In the genomic region with DNA sequence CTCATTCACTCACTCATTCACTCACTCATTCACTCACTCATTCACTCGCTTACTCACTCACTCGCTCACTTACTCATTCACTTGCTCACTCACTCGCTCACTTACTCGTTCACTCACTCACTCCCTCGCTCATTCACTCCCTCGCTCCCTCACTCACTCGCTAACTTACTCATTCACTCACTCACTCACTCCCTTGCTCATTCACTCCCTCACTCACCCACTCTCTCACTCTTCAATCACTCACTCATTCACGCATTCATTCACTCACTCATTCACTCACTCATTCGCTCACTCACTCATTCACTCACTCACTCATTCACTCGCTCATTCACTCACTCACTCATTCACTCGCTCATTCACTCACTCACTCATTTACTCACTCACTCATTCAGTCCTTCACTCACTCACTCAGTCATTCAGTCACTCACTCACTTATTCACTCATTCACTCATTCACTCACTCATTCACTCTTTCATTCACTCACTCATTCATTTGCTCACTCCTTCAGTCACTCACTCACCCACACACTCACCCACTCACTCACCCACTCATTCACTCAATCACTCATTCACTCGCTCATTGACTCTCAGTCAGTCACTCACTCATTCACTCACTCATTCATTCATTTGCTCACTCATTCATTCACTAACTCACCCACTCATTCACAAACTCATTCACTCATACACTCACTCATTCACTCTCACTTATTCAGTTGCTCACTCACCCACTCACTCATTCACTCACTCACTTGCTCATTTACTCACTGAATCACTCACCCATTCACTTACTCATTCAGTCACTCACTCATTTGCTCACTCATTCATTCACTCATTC, we compare ENCODE assay signal across 27 cellular contexts.
"Had no signal": no experiment of that assay in that cellular context is flagged by ENCODE, and none has a peak within 500 bp of the region (broad histone marks: within the 10 kb centered on the region; RNA-seq: fewer than 3 reads in every experiment).

No MANE protein-coding gene starts in this region.

- DNase-seq: colonic mucosa; effector CD8-positive, alpha-beta T cell; endodermal cell; foreskin keratinocyte; naive thymus-derived CD8-positive, alpha-beta T cell; nephron progenitor cell; occipital lobe; ovary; posterior cingulate gyrus; spleen; stimulated activated CD4-positive, alpha-beta T cell treated with anti-CD3 and anti-CD28 coated beads, Interleukin-4, amount 100 ng/mL, for 4 hours; stimulated activated naive CD8-positive, alpha-beta T cell treated with anti-CD3 and anti-CD28 coated beads, Interleukin-15, Interleukin-2, amounts not matched to agents 100 U/mL and 50 U/mL, for 24 hours; upper lobe of right lung; uterus had no signal

- H3K36me3 Mint-ChIP-seq: naive thymus-derived CD8-positive, alpha-beta T cell; stimulated activated memory B cell treated with anti-CD40 and anti-IgM and Interleukin-4, amounts not matched to agents 10 μg/mL and 1 μg/mL and 100 μg/mL, for 72 hours had no signal

- H3K27me3 Mint-ChIP-seq: naive thymus-derived CD8-positive, alpha-beta T cell had no signal

- H3K4me2 ChIP-seq: hepatocyte had no signal

- H2AFZ ChIP-seq: hepatocyte had no signal

- H3K9me3 Mint-ChIP-seq: dendritic cell treated with granulocyte-macrophage colony-stimulating factor and Interleukin-4, amounts not matched to agents 40 ng/mL and 50 ng/mL, for 4 days; endodermal cell; naive thymus-derived CD8-positive, alpha-beta T cell; nephron progenitor cell had no signal

- H3K27me3 ChIP-seq: colonic mucosa, gastroesophageal sphincter, heart left ventricle, hepatocyte, ovary, tibial nerve, upper lobe of right lung, uterus had no signal

- H3K36me3 ChIP-seq: colonic mucosa, gastroesophageal sphincter, heart left ventricle, ovary, spleen, thoracic aorta, tibial nerve, upper lobe of right lung, uterus had no signal

- H3K79me2 ChIP-seq: hepatocyte had no signal

- H3K4me1 ChIP-seq: foreskin keratinocyte, psoas muscle had no signal

- H3K4me3 Mint-ChIP-seq: dendritic cell treated with granulocyte-macrophage colony-stimulating factor and Interleukin-4, amounts not matched to agents 40 ng/mL and 50 ng/mL, for 4 days; endodermal cell; naive thymus-derived CD8-positive, alpha-beta T cell; nephron progenitor cell; stimulated activated memory B cell treated with anti-CD40 and anti-IgM and Interleukin-4, amounts not matched to agents 10 μg/mL and 1 μg/mL and 100 μg/mL, for 72 hours had no signal

- ATAC-seq: esophagus mucosa; foreskin keratinocyte; gastroesophageal sphincter; heart left ventricle; left lobe of liver; naive thymus-derived CD8-positive, alpha-beta T cell; psoas muscle; right cardiac atrium; stimulated activated memory B cell treated with anti-CD40 and anti-IgM and Interleukin-4, amounts not matched to agents 10 μg/mL and 1 μg/mL and 100 μg/mL, for 72 hours; stimulated activated naive CD8-positive, alpha-beta T cell treated with anti-CD3 and anti-CD28 coated beads, Interleukin-15, Interleukin-2, amounts not matched to agents 100 U/mL and 50 U/mL, for 24 hours; upper lobe of right lung had no signal

- H3K9me3 ChIP-seq: colonic mucosa, gastroesophageal sphincter, heart left ventricle, ovary, psoas muscle, spleen, thoracic aorta, tibial nerve, upper lobe of right lung, uterus had no signal

- H3K27ac Mint-ChIP-seq: dendritic cell treated with granulocyte-macrophage colony-stimulating factor and Interleukin-4, amounts not matched to agents 40 ng/mL and 50 ng/mL, for 4 days; endodermal cell; naive thymus-derived CD8-positive, alpha-beta T cell; nephron progenitor cell; stimulated activated memory B cell treated with anti-CD40 and anti-IgM and Interleukin-4, amounts not matched to agents 10 μg/mL and 1 μg/mL and 100 μg/mL, for 72 hours had no signal

- H3K27ac ChIP-seq: colonic mucosa, epithelial cell of prostate, foreskin keratinocyte, gastroesophageal sphincter, hepatocyte, ovary, psoas muscle, skin epidermis, spleen, thoracic aorta, upper lobe of right lung, uterus had no signal

- H3K4me3 ChIP-seq: colonic mucosa, gastroesophageal sphincter, heart left ventricle, hepatocyte, ovary, psoas muscle, skin epidermis, spleen, thoracic aorta, tibial nerve, upper lobe of right lung, uterus had no signal
